28 cellular contexts compared by ENCODE assay signal in the genomic region with DNA sequence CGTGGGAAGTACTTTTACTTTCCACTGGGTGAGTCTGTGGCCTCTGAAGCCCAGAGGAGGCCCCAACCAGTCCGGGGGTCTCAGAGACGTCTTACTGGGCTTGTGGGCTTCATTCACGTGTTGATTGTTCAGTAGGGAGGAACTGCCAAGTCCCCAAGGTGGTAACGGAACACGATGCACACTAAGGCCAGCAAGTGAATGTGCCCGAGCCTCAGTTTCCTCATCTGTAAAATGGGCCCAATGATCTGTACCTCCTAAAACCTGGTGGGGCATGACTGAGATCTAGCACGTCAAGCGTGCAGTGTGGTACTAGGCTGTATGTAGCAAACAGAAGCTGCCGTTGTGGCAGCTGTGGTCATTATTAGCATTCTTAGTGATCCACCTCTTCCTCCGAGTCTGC.
"Had no signal": no experiment of that assay in that cellular context is flagged by ENCODE, and none has a peak within 500 bp of the region (broad histone marks: within the 10 kb centered on the region; RNA-seq: fewer than 3 reads in every experiment).

No MANE protein-coding gene starts in this region.

- H3K36me3 ChIP-seq: ovary, spleen, stomach, thoracic aorta, thyroid gland, tibial nerve, upper lobe of left lung, vagina had no signal

- H3K9me3 Mint-ChIP-seq: natural killer cell treated with Interleukin-12 subunit alpha and Interleukin-12 subunit beta and Interleukin-15 and Interleukin-18, amount 100 ng/mL, for 72 hours; stimulated activated naive CD8-positive, alpha-beta T cell treated with anti-CD3 and anti-CD28 coated beads, Interleukin-15, Interleukin-2, amounts not matched to agents 100 ng/mL and 50 ng/mL, for 24 hours had no signal

- ATAC-seq: naive thymus-derived CD8-positive, alpha-beta T cell; natural killer cell treated with Interleukin-12 subunit alpha and Interleukin-12 subunit beta and Interleukin-15 and Interleukin-18, amount 100 ng/mL, for 72 hours; psoas muscle; right cardiac atrium; sciatic nerve; stimulated activated effector memory CD8-positive, alpha-beta T cell treated with anti-CD3 and anti-CD28 coated beads, Interleukin-12 subunit alpha, Interleukin-12 subunit beta, amount 100 ng/mL, for 72 hours; stimulated activated naive B cell treated with anti-CD40 and anti-IgM and Interleukin-4, amounts not matched to agents 10 μg/mL and 1 μg/mL and 100 μg/mL, for 72 hours had no signal

- H3K4me3 Mint-ChIP-seq: naive thymus-derived CD8-positive, alpha-beta T cell; natural killer cell treated with Interleukin-12 subunit alpha and Interleukin-12 subunit beta and Interleukin-15 and Interleukin-18, amount 100 ng/mL, for 72 hours; stimulated activated effector memory CD8-positive, alpha-beta T cell treated with anti-CD3 and anti-CD28 coated beads, Interleukin-12 subunit alpha, Interleukin-12 subunit beta, amount 100 ng/mL, for 72 hours; stimulated activated naive B cell treated with anti-CD40 and anti-IgM and Interleukin-4, amounts not matched to agents 10 μg/mL and 1 μg/mL and 100 μg/mL, for 72 hours; stimulated activated naive CD8-positive, alpha-beta T cell treated with anti-CD3 and anti-CD28 coated beads, Interleukin-15, Interleukin-2, amounts not matched to agents 100 ng/mL and 50 ng/mL, for 24 hours had no signal

- H3K4me1 ChIP-seq: parathyroid adenoma, psoas muscle, thyroid gland, upper lobe of left lung, vagina had no signal

- H3K36me3 Mint-ChIP-seq: naive thymus-derived CD8-positive, alpha-beta T cell; natural killer cell treated with Interleukin-12 subunit alpha and Interleukin-12 subunit beta and Interleukin-15 and Interleukin-18, amount 100 ng/mL, for 72 hours; stimulated activated effector memory CD8-positive, alpha-beta T cell treated with anti-CD3 and anti-CD28 coated beads, Interleukin-12 subunit alpha, Interleukin-12 subunit beta, amount 100 ng/mL, for 72 hours had no signal

- H2AFZ ChIP-seq: parathyroid adenoma had no signal

- H3K27ac ChIP-seq: ovary, parathyroid adenoma, psoas muscle, skin epidermis, spleen, stomach, thoracic aorta, thyroid gland, tibial nerve, upper lobe of left lung, vagina had no signal

- H3K4me3 ChIP-seq: ovary, psoas muscle, skin epidermis, smooth muscle cell, spleen, stomach, thoracic aorta, thyroid gland, tibial nerve, upper lobe of left lung, vagina had no signal

- H3K27me3 ChIP-seq: ovary, thyroid gland, upper lobe of left lung, vagina had no signal

- H3K4me1 Mint-ChIP-seq: stimulated activated effector memory CD8-positive, alpha-beta T cell treated with anti-CD3 and anti-CD28 coated beads, Interleukin-12 subunit alpha, Interleukin-12 subunit beta, amount 100 ng/mL, for 72 hours had no signal

- H3K9ac ChIP-seq: parathyroid adenoma had no signal

- H3K4me2 ChIP-seq: smooth muscle cell had no signal

- H3K27ac Mint-ChIP-seq: naive thymus-derived CD8-positive, alpha-beta T cell; natural killer cell treated with Interleukin-12 subunit alpha and Interleukin-12 subunit beta and Interleukin-15 and Interleukin-18, amount 100 ng/mL, for 72 hours; progenitor cell of endocrine pancreas; stimulated activated effector memory CD8-positive, alpha-beta T cell treated with anti-CD3 and anti-CD28 coated beads, Interleukin-12 subunit alpha, Interleukin-12 subunit beta, amount 100 ng/mL, for 72 hours; stimulated activated naive B cell treated with anti-CD40 and anti-IgM and Interleukin-4, amounts not matched to agents 10 μg/mL and 1 μg/mL and 100 μg/mL, for 72 hours; stimulated activated naive CD8-positive, alpha-beta T cell treated with anti-CD3 and anti-CD28 coated beads, Interleukin-15, Interleukin-2, amounts not matched to agents 100 ng/mL and 50 ng/mL, for 24 hours had no signal

- H3K9me3 ChIP-seq: ovary, psoas muscle, spleen, stomach, thoracic aorta, thyroid gland, tibial nerve, upper lobe of left lung, vagina had no signal

- DNase-seq: naive B cell; naive thymus-derived CD8-positive, alpha-beta T cell; occipital lobe; ovary; psoas muscle; right cardiac atrium; spleen; stimulated activated CD4-positive, alpha-beta T cell treated with anti-CD3 and anti-CD28 coated beads, Interleukin-12 subunit alpha, Interleukin-12 subunit beta, amount 100 ng/mL, for 4 hours; stimulated activated CD4-positive, alpha-beta T cell treated with anti-CD3 and anti-CD28 coated beads, Interleukin-1b, Interleukin-23, amount 100 ng/mL, for 48 hours; stimulated activated CD4-positive, alpha-beta T cell treated with anti-CD3 and anti-CD28 coated beads, Interleukin-2, amount 100 ng/mL, for 48 hours; stimulated activated CD4-positive, alpha-beta T cell treated with anti-CD3 and anti-CD28 coated beads, Interleukin-4, amount 100 ng/mL, for 24 hours; stimulated activated naive B cell treated with anti-CD40 and anti-IgM and Interleukin-4, amounts not matched to agents 10 μg/mL and 1 μg/mL and 100 μg/mL, for 72 hours; stimulated activated naive CD4-positive, alpha-beta T cell treated with Interleukin-2 at 50 U/mL for 16 hours; stomach; thyroid gland; trophoblast cell; upper lobe of left lung had no signal

- H3K79me2 ChIP-seq: parathyroid adenoma had no signal
